ENCODE assay signal across 10 cellular contexts in the genomic region with DNA sequence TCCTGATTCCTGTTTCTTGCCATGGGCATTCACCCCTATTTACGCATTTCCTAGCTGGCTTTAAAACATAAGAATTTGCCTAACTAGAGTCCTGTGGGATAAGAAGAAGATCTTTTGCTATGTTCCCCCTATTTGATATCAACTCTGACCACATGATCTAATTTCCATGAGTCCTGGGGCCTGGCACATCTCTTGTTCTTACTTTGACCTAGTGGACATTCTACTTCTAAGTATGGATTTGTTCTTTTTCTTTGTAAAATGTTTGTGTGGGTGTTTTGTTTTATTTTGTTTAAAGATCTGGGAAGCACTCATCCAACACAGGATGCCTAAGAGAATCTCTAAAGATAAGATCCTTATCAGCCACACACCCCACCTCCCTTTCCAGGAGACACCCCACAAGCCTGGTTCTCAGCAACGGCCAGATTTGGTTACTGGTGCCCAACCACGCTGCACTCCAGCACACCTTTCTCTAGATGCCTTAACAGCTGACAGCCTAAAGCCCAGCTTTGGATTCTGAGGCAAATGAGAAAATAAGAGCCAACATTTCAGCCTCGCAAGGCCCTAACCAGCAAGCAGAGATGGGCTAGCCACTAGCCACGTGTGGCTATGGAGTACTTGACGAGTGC.
DNase-seq lines count a peak whose midpoint lies in the region; ATAC-seq and TF ChIP-seq lines count a peak whose summit lies in the region.
"Had no signal": no experiment of that assay in that cellular context is flagged by ENCODE, and none has a peak within 500 bp of the region (broad histone marks: within the 10 kb centered on the region; RNA-seq: fewer than 3 reads in every experiment).

No MANE protein-coding gene starts in this region.

- H3K9ac ChIP-seq in liver (ENCODE audit: low read depth in 1 of 2, low read length in 2 of 2): peak overlapping the region in 1 of 2 donors; percentile 95

- no peaks in the 10 kb centered on the region for H3K27me3 ChIP-seq in liver (ENCODE audit: control insufficient read depth in 4 of 4, insufficient read depth in 4 of 4, low read length in 3 of 4)
- no peaks in the 10 kb centered on the region for H3K27me3 ChIP-seq in spleen (replicated peaks in 1 of 7)
- no peaks in the 10 kb centered on the region for H3K27me3 ChIP-seq in HAP-1 (ENCODE audit: low read depth)

- no peaks in the 10 kb centered on the region for H3K9me3 Mint-ChIP-seq in HFFc6
- H3K9me3 Mint-ChIP-seq: activated T-helper 2 cell treated with anti-CD3 and anti-CD28 coated beads, Interferon-gamma antibody, Interleukin-2, Interleukin-4, amounts not matched to agents 10 μg/mL and 5 μg/mL and 100 μg/mL, durations not matched to agents 14 hours and 24 hours and 36 hours; effector memory CD8-positive, alpha-beta T cell had no signal

- peaks cover 7 to 14% (median 8%) of the 10 kb centered on the region in 4 donors for H3K36me3 ChIP-seq in liver (ENCODE audit: control insufficient read depth in 4 of 4, insufficient read depth in 3 of 4, low read depth in 1 of 4, low read length in 3 of 4)
- H3K36me3 ChIP-seq in spleen: peaks cover 0 to 72% (median 11%) of the 10 kb centered on the region in 6 donors
- H3K36me3 ChIP-seq in HAP-1 (replicated peaks): no peaks in the 10 kb centered on the region

- H3K9me3 ChIP-seq in liver (ENCODE audit: control insufficient read depth in 4 of 4, low read length in 3 of 4): no peaks in the 10 kb centered on the region
- H3K9me3 ChIP-seq in spleen: no peaks in the 10 kb centered on the region
- H3K9me3 ChIP-seq in HAP-1: no peaks in the 10 kb centered on the region

- TF ChIP-seq POLR2A in spleen (IDR thresholded peaks at IDR 0.05): no peak

- no peak for ATAC-seq in GM21717 (IDR thresholded peaks at IDR 0.05; ENCODE audit: unreplicated experiment)
- ATAC-seq: effector memory CD8-positive, alpha-beta T cell had no signal

- H3K4me3 Mint-ChIP-seq in HFFc6: no peak overlapping the region
- H3K4me3 Mint-ChIP-seq: effector memory CD8-positive, alpha-beta T cell had no signal

- peak overlapping the region; percentile 46; the same call in 1 of the 2 replicates for H3K27ac Mint-ChIP-seq in HFFc6
- H3K27ac Mint-ChIP-seq: activated T-helper 2 cell treated with anti-CD3 and anti-CD28 coated beads, Interferon-gamma antibody, Interleukin-2, Interleukin-4, amounts not matched to agents 10 μg/mL and 5 μg/mL and 100 μg/mL, durations not matched to agents 14 hours and 24 hours and 36 hours had no signal

- no peaks in the 10 kb centered on the region; the same call in 1 of the 2 replicates for H3K36me3 Mint-ChIP-seq in HFFc6 (ENCODE audit: low read depth)

- no peak for TF ChIP-seq RAD21 in liver (IDR thresholded peaks at IDR 0.05)

- in situ Hi-C loops in HAP-1 (cut with MboI; ENCODE audit: low sequenced_read_pairs): no loop called here

- H3K4me3 ChIP-seq in liver (ENCODE audit: low read depth in 1 of 3, low read length in 3 of 3): no peak overlapping the region
- no peak overlapping the region for H3K4me3 ChIP-seq in spleen
- H3K4me3 ChIP-seq in HAP-1: no peak overlapping the region

- TF ChIP-seq CTCF in HFFc6 (IDR thresholded peaks at IDR 0.05): no peak
- no peak for TF ChIP-seq CTCF in liver (IDR thresholded peaks at IDR 0.05; ENCODE audit: low read depth, low read length, missing input control)
- TF ChIP-seq CTCF in spleen (IDR thresholded peaks at IDR 0.05 in 8 of 11, conservative IDR thresholded peaks at IDR 0.05 in 3 of 11): no peak

- H3K27me3 Mint-ChIP-seq in HFFc6 (ENCODE audit: insufficient read depth): no peaks in the 10 kb centered on the region; the same call in 1 of the 2 replicates
- H3K27me3 Mint-ChIP-seq: effector memory CD8-positive, alpha-beta T cell had no signal

- intact Hi-C loops in spleen (cut with DNase I; ENCODE audit: low total_unique reads): no loop called here

- H3K27ac ChIP-seq in liver (ENCODE audit: low read depth in 1 of 2, low read length in 2 of 2) (peak overlapping the region; percentile 81 to 95), spleen (peak overlapping the region; percentile 27 to 80 (median 62))

- WGBS in liver: 65% methylated on average over 6 of the region's 6 CpGs
- WGBS in spleen, 5 donors: 80 to 87% (median 83%) methylated on average over 6 of the region's 6 CpGs

- DNase-seq in HFFc6 (no peak), dermis blood vessel endothelial cell (peak; percentile 19), spleen (no peak), MV-4-11 (lab: John Stamatoyannopoulos, UW) (no peak), HAP-1 (ENCODE audit: low spot score in 2 of 2) (no peak)
- DNase-seq in activated CD4-positive, alpha-beta T cell treated with anti-CD3 and anti-CD28 coated beads, Interleukin-2, amount 50 U/mL, for 4 hours: no peak
- DNase-seq: effector memory CD8-positive, alpha-beta T cell had no signal

- H3K4me1 ChIP-seq in liver (ENCODE audit: control insufficient read depth in 4 of 4, insufficient read depth in 4 of 4, low read length in 3 of 4) (peaks cover 8 to 22% (median 15%) of the 10 kb centered on the region in 4 donors), spleen (peaks cover 0 to 33% (median 4%) of the 10 kb centered on the region in 6 donors), HAP-1 (no peaks in the 10 kb centered on the region)

- H3K4me1 Mint-ChIP-seq in HFFc6 (ENCODE audit: low read depth): peaks cover 22% of the 10 kb centered on the region

TF ChIP-seq in liver, 16 proteins besides CTCF, POLR2A, EP300 and RAD21:
- TF ChIP-seq NR2F2 (IDR thresholded peaks at IDR 0.05) (peak; percentile 49), JUND (IDR thresholded peaks at IDR 0.05) (no peak), EGR1 (IDR thresholded peaks at IDR 0.05; ENCODE audit: low read depth in 2 of 2) (no peak), RXRA (IDR thresholded peaks at IDR 0.05) (peak in 1 of 2 donors; percentile 36), FOXA1 (IDR thresholded peaks at IDR 0.05) (no peak)
- TF ChIP-seq, protein P1, sequence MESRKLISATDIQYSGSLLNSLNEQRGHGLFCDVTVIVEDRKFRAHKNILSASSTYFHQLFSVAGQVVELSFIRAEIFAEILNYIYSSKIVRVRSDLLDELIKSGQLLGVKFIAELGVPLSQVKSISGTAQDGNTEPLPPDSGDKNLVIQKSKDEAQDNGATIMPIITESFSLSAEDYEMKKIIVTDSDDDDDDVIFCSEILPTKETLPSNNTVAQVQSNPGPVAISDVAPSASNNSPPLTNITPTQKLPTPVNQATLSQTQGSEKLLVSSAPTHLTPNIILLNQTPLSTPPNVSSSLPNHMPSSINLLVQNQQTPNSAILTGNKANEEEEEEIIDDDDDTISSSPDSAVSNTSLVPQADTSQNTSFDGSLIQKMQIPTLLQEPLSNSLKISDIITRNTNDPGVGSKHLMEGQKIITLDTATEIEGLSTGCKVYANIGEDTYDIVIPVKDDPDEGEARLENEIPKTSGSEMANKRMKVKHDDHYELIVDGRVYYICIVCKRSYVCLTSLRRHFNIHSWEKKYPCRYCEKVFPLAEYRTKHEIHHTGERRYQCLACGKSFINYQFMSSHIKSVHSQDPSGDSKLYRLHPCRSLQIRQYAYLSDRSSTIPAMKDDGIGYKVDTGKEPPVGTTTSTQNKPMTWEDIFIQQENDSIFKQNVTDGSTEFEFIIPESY (IDR thresholded peaks at IDR 0.05): peak; percentile 1
